26 cellular contexts compared by ENCODE assay signal in genomic region chr2:150617351-150617750, GRCh38.
"Had no signal": no experiment of that assay in that cellular context is flagged by ENCODE, and none has a peak within 500 bp of the region (broad histone marks: within the 10 kb centered on the region; RNA-seq: fewer than 3 reads in every experiment).

No MANE protein-coding gene starts in this region.

- H3K9me3 Mint-ChIP-seq: activated B cell treated with CpG ODN at 0.5 μM for 24 hours; activated naive CD4-positive, alpha-beta T cell treated with anti-CD3 and anti-CD28 coated beads for 36 hours; activated naive CD8-positive, alpha-beta T cell treated with anti-CD3 and anti-CD28 coated beads, Interleukin-2, amount 10 ng/mL, durations not matched to agents 7 days and 5 days; activated T-cell treated with anti-CD3 and anti-CD28 coated beads, Interleukin-2, amount 50 U/mL, for 72 hours; dendritic cell treated with granulocyte-macrophage colony-stimulating factor and Interleukin-4, amounts not matched to agents 40 ng/mL and 50 ng/mL, for 4 days; T-helper 1 cell treated with Interleukin-12 subunit alpha and Interleukin-12 subunit beta and Interleukin-4 antibody, amounts not matched to agents 30 μg/mL and 1 μg/mL, for 36 hours had no signal

- H3K27ac Mint-ChIP-seq: activated B cell treated with CpG ODN at 0.5 μM for 24 hours; activated CD4-positive, alpha-beta T cell treated with anti-CD3 and anti-CD28 coated beads for 36 hours; activated naive CD4-positive, alpha-beta T cell treated with anti-CD3 and anti-CD28 coated beads for 36 hours; activated naive CD8-positive, alpha-beta T cell treated with anti-CD3 and anti-CD28 coated beads, Interleukin-2, amount 10 ng/mL, durations not matched to agents 7 days and 5 days; activated T-cell treated with anti-CD3 and anti-CD28 coated beads, Interleukin-2, amount 50 U/mL, for 72 hours; dendritic cell treated with granulocyte-macrophage colony-stimulating factor and Interleukin-4, amounts not matched to agents 40 ng/mL and 50 ng/mL, for 4 days; memory B cell; nephron; T-helper 1 cell treated with Interleukin-12 subunit alpha and Interleukin-12 subunit beta and Interleukin-4 antibody, amounts not matched to agents 30 μg/mL and 1 μg/mL, for 36 hours had no signal

- H3K36me3 ChIP-seq: gastrocnemius medialis, sigmoid colon, spleen, upper lobe of left lung had no signal

- H3K27ac ChIP-seq: gastrocnemius medialis, spleen, upper lobe of left lung had no signal

- H3K27me3 Mint-ChIP-seq: activated B cell treated with CpG ODN at 0.5 μM for 24 hours; activated naive CD8-positive, alpha-beta T cell treated with anti-CD3 and anti-CD28 coated beads, Interleukin-2, amount 10 ng/mL, durations not matched to agents 7 days and 5 days; dendritic cell treated with granulocyte-macrophage colony-stimulating factor and Interleukin-4, amounts not matched to agents 40 ng/mL and 50 ng/mL, for 4 days; memory B cell had no signal

- H3K4me3 ChIP-seq: gastrocnemius medialis, sigmoid colon, spleen, testis, upper lobe of left lung had no signal

- H3K4me1 Mint-ChIP-seq: activated B cell treated with CpG ODN at 0.5 μM for 24 hours; activated CD4-positive, alpha-beta T cell treated with anti-CD3 and anti-CD28 coated beads for 36 hours; activated naive CD8-positive, alpha-beta T cell treated with anti-CD3 and anti-CD28 coated beads, Interleukin-2, amount 10 ng/mL, durations not matched to agents 7 days and 5 days; memory B cell had no signal

- H3K4me3 Mint-ChIP-seq: activated B cell treated with CpG ODN at 0.5 μM for 24 hours; activated CD4-positive, alpha-beta T cell treated with anti-CD3 and anti-CD28 coated beads for 36 hours; activated naive CD4-positive, alpha-beta T cell treated with anti-CD3 and anti-CD28 coated beads for 36 hours; activated naive CD8-positive, alpha-beta T cell treated with anti-CD3 and anti-CD28 coated beads, Interleukin-2, amount 10 ng/mL, durations not matched to agents 7 days and 5 days; activated T-cell treated with anti-CD3 and anti-CD28 coated beads, Interleukin-2, amount 50 U/mL, for 72 hours; dendritic cell treated with granulocyte-macrophage colony-stimulating factor and Interleukin-4, amounts not matched to agents 40 ng/mL and 50 ng/mL, for 4 days; memory B cell; nephron; T-helper 1 cell treated with Interleukin-12 subunit alpha and Interleukin-12 subunit beta and Interleukin-4 antibody, amounts not matched to agents 30 μg/mL and 1 μg/mL, for 36 hours had no signal

- H3K4me1 ChIP-seq: spleen had no signal

- H3K9me3 ChIP-seq: gastrocnemius medialis, sigmoid colon, spleen, testis, upper lobe of left lung had no signal

- ATAC-seq: activated CD4-positive, alpha-beta T cell treated with anti-CD3 and anti-CD28 coated beads for 36 hours; activated T-cell treated with anti-CD3 and anti-CD28 coated beads, Interleukin-2, amount 50 U/mL, for 72 hours; gastrocnemius medialis; left colon had no signal

- H3K27me3 ChIP-seq: gastrocnemius medialis, sigmoid colon, spleen, testis, upper lobe of left lung had no signal

- DNase-seq: activated B cell treated with CpG ODN at 0.5 μM for 24 hours; activated CD4-positive, alpha-beta T cell treated with anti-CD3 and anti-CD28 coated beads for 36 hours; activated CD4-positive, alpha-beta T cell treated with anti-CD3 and anti-CD28 coated beads, Interleukin-2, amount 50 U/mL, for 48 hours; activated CD8-positive, alpha-beta memory T cell treated with anti-CD3 and anti-CD28 coated beads, Interleukin-2, amount 50 U/mL, for 48 hours; activated effector memory CD4-positive, alpha-beta T cell treated with Interleukin-2 at 50 U/mL for 16 hours; activated naive CD4-positive, alpha-beta T cell treated with anti-CD3 and anti-CD28 coated beads for 36 hours; activated naive CD8-positive, alpha-beta T cell treated with anti-CD3 and anti-CD28 coated beads, Interleukin-2, amount 10 ng/mL, durations not matched to agents 7 days and 5 days; activated T-cell treated with anti-CD3 and anti-CD28 coated beads, Interleukin-2, amount 50 U/mL, for 72 hours; amygdala; caudate nucleus; effector CD4-positive, alpha-beta T cell; gastrocnemius medialis; hippocampal formation; left colon; retina; sigmoid colon; spleen; stimulated activated CD4-positive, alpha-beta T cell treated with anti-CD3 and anti-CD28 coated beads, Interleukin-4, amount 100 ng/mL, for 1 hour; stimulated activated naive CD4-positive, alpha-beta T cell; T1000; testis; upper lobe of left lung had no signal

- H3K36me3 Mint-ChIP-seq: activated naive CD8-positive, alpha-beta T cell treated with anti-CD3 and anti-CD28 coated beads, Interleukin-2, amount 10 ng/mL, durations not matched to agents 7 days and 5 days; memory B cell had no signal
